Comparison of ENCODE assay signal across 8 cellular contexts in the genomic region with DNA sequence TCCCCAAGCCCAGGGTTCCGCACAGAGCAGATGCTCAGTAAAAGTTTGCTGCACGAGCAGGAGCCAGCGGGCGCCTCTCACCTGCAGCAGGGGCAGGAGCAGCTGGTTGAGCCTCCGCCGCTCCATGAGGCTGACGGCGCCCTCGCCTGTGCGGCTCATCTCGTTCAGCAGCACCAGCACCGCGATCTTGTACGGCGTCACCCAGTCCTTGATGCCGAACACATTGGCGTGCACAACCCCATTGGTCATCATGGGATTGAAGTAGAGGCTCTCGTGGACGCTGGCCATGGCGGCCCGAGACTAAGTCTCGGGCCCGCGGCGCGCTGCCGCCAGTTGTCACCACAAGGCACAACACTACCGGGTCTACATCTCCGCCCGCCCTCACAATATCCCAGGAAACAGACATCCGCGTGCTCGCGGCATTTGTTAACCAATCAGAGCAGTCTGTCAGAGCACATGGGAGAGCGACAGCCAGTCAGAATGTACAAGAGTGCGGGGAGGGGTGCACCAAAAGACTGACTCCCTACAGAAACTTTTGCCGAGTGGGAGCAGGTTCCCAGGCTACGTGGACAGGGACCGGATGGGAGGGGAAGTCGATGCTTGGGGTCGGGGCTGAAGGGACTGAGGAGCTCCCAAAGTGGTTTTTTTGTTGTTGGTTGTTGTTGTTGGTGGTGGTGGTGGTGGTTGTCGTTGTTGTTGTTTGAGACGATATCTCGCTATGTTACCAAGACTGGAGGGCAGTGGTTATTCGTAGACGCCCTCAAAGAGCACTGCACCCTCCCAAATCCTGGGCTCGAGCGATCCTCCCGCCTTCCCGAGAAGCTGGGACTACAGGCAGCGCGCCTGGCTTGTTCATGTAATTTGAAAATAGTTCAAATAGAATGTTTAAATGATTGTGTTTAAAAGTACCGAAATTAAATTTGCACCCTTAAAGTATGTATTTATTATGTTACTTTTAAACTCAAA. TPM values are rescaled to one million over a fixed set of nuclear protein-coding genes. Genes with fewer than 3 reads are reported as not detected.
DNase-seq lines count a peak whose midpoint lies in the region; ATAC-seq and TF ChIP-seq lines count a peak whose summit lies in the region.

TSS of gene ANAPC5 (minus strand) at position 359 of the 966 bp plus-strand sequence. CDS start at position 288, 71 bp downstream.

- peak within 1 kb of the TSS; percentile 100 for H3K27ac Mint-ChIP-seq in T-helper 1 cell treated with Interleukin-12 subunit alpha and Interleukin-12 subunit beta and Interleukin-4 antibody, amounts not matched to agents 30 μg/mL and 1 μg/mL, for 36 hours

- H3K4me3 ChIP-seq in upper lobe of right lung, result peak within 1 kb of the TSS; percentile 99

- intact Hi-C loops in left cardiac atrium (cut with DNase I) (loop anchor here in 1 of 2 donors (2.0 kb wide), 1 partner anchor 46 kb away; no protein-coding TSS in a partner anchor), posterior vena cava (cut with DNase I) (loop anchor here in 1 of 2 donors (5.0 kb wide), 1 partner anchor 1175 kb away; the partner anchor contains the start of genes KNTC1 and RSRC2), upper lobe of right lung (cut with DNase I) (no loop called here)

- H3K4me1 Mint-ChIP-seq in T-helper 1 cell treated with Interleukin-12 subunit alpha and Interleukin-12 subunit beta and Interleukin-4 antibody, amounts not matched to agents 30 μg/mL and 1 μg/mL, for 36 hours (ENCODE audit: low read depth), result peaks cover 25% of the 10 kb centered on the region

- H3K4me1 ChIP-seq in upper lobe of right lung, result peaks cover 25% of the 10 kb centered on the region

- peak; percentile 96 for ATAC-seq in HG02884 (IDR thresholded peaks at IDR 0.05; ENCODE audit: unreplicated experiment)
- peak; percentile 100 for ATAC-seq in left cardiac atrium
- ATAC-seq in upper lobe of right lung, result peak; percentile 100

- H3K4me3 Mint-ChIP-seq in T-helper 1 cell treated with Interleukin-12 subunit alpha and Interleukin-12 subunit beta and Interleukin-4 antibody, amounts not matched to agents 30 μg/mL and 1 μg/mL, for 36 hours, result peak within 1 kb of the TSS; percentile 99

- H3K9me3 ChIP-seq in upper lobe of right lung, result no peaks in the 10 kb centered on the region

- peak within 1 kb of the TSS; percentile 95 for H3K27ac ChIP-seq in upper lobe of right lung

- peak; percentile 93 for DNase-seq in GM13977 (ENCODE audit: low spot score)
- peak; percentile 94 for DNase-seq in NCI-H1694 (lab: John Stamatoyannopoulos, UW)
- DNase-seq in amniotic stem cell (lab: John Stamatoyannopoulos, UW), result peak; percentile 92
- DNase-seq in left cardiac atrium, result peak; percentile 95
- peak; percentile 98 for DNase-seq in posterior vena cava (ENCODE audit: low spot score)
- peak; percentile 95 for DNase-seq in upper lobe of right lung

- H3K9me3 Mint-ChIP-seq in T-helper 1 cell treated with Interleukin-12 subunit alpha and Interleukin-12 subunit beta and Interleukin-4 antibody, amounts not matched to agents 30 μg/mL and 1 μg/mL, for 36 hours, result no peaks in the 10 kb centered on the region

- H3K36me3 ChIP-seq in upper lobe of right lung, result peaks cover 3% of the 10 kb centered on the region

- H3K36me3 Mint-ChIP-seq in T-helper 1 cell treated with Interleukin-12 subunit alpha and Interleukin-12 subunit beta and Interleukin-4 antibody, amounts not matched to agents 30 μg/mL and 1 μg/mL, for 36 hours (ENCODE audit: low read depth), result peaks cover 9% of the 10 kb centered on the region

- TF ChIP-seq CTCF in GM13977 (IDR thresholded peaks at IDR 0.05; ENCODE audit: extremely low read depth, insufficient read depth, missing control alignments) (no peak), upper lobe of right lung (IDR thresholded peaks at IDR 0.05) (peak; percentile 5)

- H3K27me3 Mint-ChIP-seq in T-helper 1 cell treated with Interleukin-12 subunit alpha and Interleukin-12 subunit beta and Interleukin-4 antibody, amounts not matched to agents 30 μg/mL and 1 μg/mL, for 36 hours (ENCODE audit: low read depth), result peaks cover 3% of the 10 kb centered on the region

- no peaks in the 10 kb centered on the region for H3K27me3 ChIP-seq in upper lobe of right lung

- in situ Hi-C loops in GM13977 (cut with MboI; ENCODE audit: low pct_unique_long_range_greater_than_20kb, low sequenced_read_pairs, unreplicated experiment), result no loop called here

RNA-seq across cellular contexts. Expression of gene ANAPC5, which starts in this region (rescaled TPM):
- total RNA-seq in left cardiac atrium (10 to 100 TPM; 51.9 to 65.0 TPM), posterior vena cava (10 to 100 TPM; 80.6 to 83.9 TPM), upper lobe of right lung (83.8 TPM)

Comparison
In these comparisons a context has a peak if more than half of its experiments do, and no peak if none do; other contexts are left out.
1. Peak in every context shown above with its lines: DNase-seq, ATAC-seq, H3K4me3 ChIP-seq and H3K27ac ChIP-seq.